ENCODE assay signal across 18 cellular contexts in genomic region chr2:119253114-119253702, GRCh38. TPM values are rescaled to one million over a fixed set of nuclear protein-coding genes. Genes with fewer than 3 reads are reported as not detected.
DNase-seq lines count a peak whose midpoint lies in the region; ATAC-seq, FAIRE-seq and TF ChIP-seq lines count a peak whose summit lies in the region.
"Had no signal": no experiment of that assay in that cellular context is flagged by ENCODE, and none has a peak within 500 bp of the region (broad histone marks: within the 10 kb centered on the region; RNA-seq: fewer than 3 reads in every experiment).

No MANE protein-coding gene starts in this region.

- BruUV-seq in endothelial cell of umbilical vein (replicated peaks; lab: Mats Ljungman, UMichigan), result no TSS peak

- no peak overlapping the region for H2AFZ ChIP-seq in endothelial cell of umbilical vein (ENCODE audit: low read depth, low read length)

- peaks cover 2% of the 10 kb centered on the region for H3K79me2 ChIP-seq in endothelial cell of umbilical vein (ENCODE audit: control insufficient read depth, insufficient read depth, low read length)

- FAIRE-seq in endothelial cell of umbilical vein (lab: Jason Lieb, UNC) (no peak), RCC 7860 (lab: Jason Lieb, UNC) (no peak)
- FAIRE-seq: G401.6, GM18507 had no signal

- H4K20me1 ChIP-seq in endothelial cell of umbilical vein (replicated peaks; ENCODE audit: control insufficient read depth, extremely low read depth, insufficient read depth, low read length), result no peaks in the 10 kb centered on the region

- no peaks in the 10 kb centered on the region for H3K9me1 ChIP-seq in endothelial cell of umbilical vein (replicated peaks; ENCODE audit: control insufficient read depth, extremely low read depth, insufficient read depth, low read length)

- H3K27ac Mint-ChIP-seq in activated naive CD4-positive, alpha-beta T cell treated with anti-CD3 and anti-CD28 coated beads, Interleukin-2, amount 10 ng/mL, durations not matched to agents 7 days and 5 days, result no peak overlapping the region
- H3K27ac Mint-ChIP-seq: activated CD8-positive, alpha-beta T cell treated with anti-CD3 and anti-CD28 coated beads, Interleukin-2, amount 10 ng/mL, durations not matched to agents 7 days and 5 days; dendritic cell treated with granulocyte-macrophage colony-stimulating factor and Interleukin-4, amounts not matched to agents 40 ng/mL and 50 ng/mL, for 4 days had no signal

- H3K36me3 ChIP-seq in endothelial cell of umbilical vein (ENCODE audit: control insufficient read depth in 2 of 2, extremely low read depth in 1 of 2, insufficient read depth in 2 of 2, low read length in 2 of 2) (no peaks in the 10 kb centered on the region), mesodermal cell (ENCODE audit: control insufficient read depth, insufficient read depth, low read length) (peaks cover 18% of the 10 kb centered on the region)
- H3K36me3 ChIP-seq: Peyer's patch had no signal

- H3K4me2 ChIP-seq in endothelial cell of umbilical vein (ENCODE audit: insufficient read depth, low read length), result peak overlapping the region; percentile 46

- POLR2A ChIA-PET in endothelial cell of umbilical vein (lab: Charles Lee), result interaction anchor here (0.6 kb wide), 1 partner anchor 1267 kb away, joined by 3 read pairs; no protein-coding TSS in a partner anchor

- H3K9me3 Mint-ChIP-seq in activated naive CD4-positive, alpha-beta T cell treated with anti-CD3 and anti-CD28 coated beads, Interleukin-2, amount 10 ng/mL, durations not matched to agents 7 days and 5 days, result no peaks in the 10 kb centered on the region
- H3K9me3 Mint-ChIP-seq: dendritic cell treated with granulocyte-macrophage colony-stimulating factor and Interleukin-4, amounts not matched to agents 40 ng/mL and 50 ng/mL, for 4 days had no signal

- H3K4me3 ChIP-seq in endothelial cell of umbilical vein (replicated peaks in 1 of 3; ENCODE audit: insufficient read depth in 1 of 3, low read depth in 1 of 3, low read length in 3 of 3) (no peak overlapping the region), mesodermal cell (ENCODE audit: extremely low read depth, insufficient read depth, low read length, poor library complexity, severe bottlenecking) (no peak overlapping the region)
- H3K4me3 ChIP-seq: lung, Peyer's patch had no signal

- H3K9me3 ChIP-seq in endothelial cell of umbilical vein (replicated peaks; ENCODE audit: control insufficient read depth, insufficient read depth, low read length) (no peaks in the 10 kb centered on the region), mesodermal cell (ENCODE audit: control insufficient read depth, low read length) (no peaks in the 10 kb centered on the region)
- H3K9me3 ChIP-seq: Peyer's patch had no signal

- H3K36me3 Mint-ChIP-seq in activated naive CD4-positive, alpha-beta T cell treated with anti-CD3 and anti-CD28 coated beads, Interleukin-2, amount 10 ng/mL, durations not matched to agents 7 days and 5 days, result no peaks in the 10 kb centered on the region

- CTCF ChIA-PET in endothelial cell of umbilical vein (lab: Charles Lee), result interaction anchor here (0.9 to 5.9 kb wide), 6 partner anchors 12 to 372 kb away, joined by 3 to 32 read pairs (median 4); no protein-coding TSS in a partner anchor
- CTCF ChIA-PET in activated naive CD4-positive, alpha-beta T cell treated with anti-CD3 and anti-CD28 coated beads, Interleukin-2, amount 10 ng/mL, durations not matched to agents 7 days and 5 days (lab: Charles Lee), result no interaction called here

- no peak for ATAC-seq in GM21528 (IDR thresholded peaks at IDR 0.05; ENCODE audit: low FRiP score, unreplicated experiment)
- ATAC-seq: activated CD8-positive, alpha-beta T cell treated with anti-CD3 and anti-CD28 coated beads, Interleukin-2, amount 10 ng/mL, durations not matched to agents 7 days and 5 days had no signal

- WGBS in mesodermal cell (ENCODE audit: insufficient coverage in 2 of 2), 2 experiments, result 100% methylated on average over 1 of the region's 2 CpGs; no CpG with 5 or more reads in 1 of the 2 experiments

- peaks cover 36% of the 10 kb centered on the region for H3K4me1 ChIP-seq in endothelial cell of umbilical vein (ENCODE audit: control insufficient read depth, extremely low read depth, insufficient read depth, low read length)
- H3K4me1 ChIP-seq in mesodermal cell (ENCODE audit: control insufficient read depth, insufficient read depth, low read length, poor library complexity, severe bottlenecking), result peaks cover 60% of the 10 kb centered on the region
- H3K4me1 ChIP-seq: Peyer's patch had no signal

- H3K4me3 Mint-ChIP-seq in activated naive CD4-positive, alpha-beta T cell treated with anti-CD3 and anti-CD28 coated beads, Interleukin-2, amount 10 ng/mL, durations not matched to agents 7 days and 5 days, result no peak overlapping the region
- H3K4me3 Mint-ChIP-seq: activated CD8-positive, alpha-beta T cell treated with anti-CD3 and anti-CD28 coated beads, Interleukin-2, amount 10 ng/mL, durations not matched to agents 7 days and 5 days; dendritic cell treated with granulocyte-macrophage colony-stimulating factor and Interleukin-4, amounts not matched to agents 40 ng/mL and 50 ng/mL, for 4 days had no signal

- H3K4me1 Mint-ChIP-seq in activated naive CD4-positive, alpha-beta T cell treated with anti-CD3 and anti-CD28 coated beads, Interleukin-2, amount 10 ng/mL, durations not matched to agents 7 days and 5 days, result no peaks in the 10 kb centered on the region

- intact Hi-C loops in endothelial cell of umbilical vein (cut with micrococcal nuclease), result loop anchor here (2.0 to 10.0 kb wide), 3 partner anchors 22 to 112 kb away; partner anchors contain the start of genes C2orf76, DBI and STEAP3

- dilution Hi-C loops in endothelial cell of umbilical vein (cut with MboI; ENCODE audit: extremely low pct_ligation_motif_present, low sequenced_read_pairs), result no loop called here

- DNase-seq in AG08395 (ENCODE audit: low spot score) (peak; percentile 35), RPMI7951 (ENCODE audit: low read depth) (peak; percentile 53), endothelial cell of umbilical vein (ENCODE audit: low read depth, low spot score) (peak; percentile 43), GM19238 (ENCODE audit: insufficient read length, low spot score) (no peak), RCC 7860 (ENCODE audit: low spot score) (no peak)
- no peak for DNase-seq in activated naive CD4-positive, alpha-beta T cell treated with anti-CD3 and anti-CD28 coated beads, Interleukin-2, amount 10 ng/mL, durations not matched to agents 7 days and 5 days
- DNase-seq: activated CD8-positive, alpha-beta T cell treated with anti-CD3 and anti-CD28 coated beads, Interleukin-2, amount 10 ng/mL, durations not matched to agents 7 days and 5 days; activated naive CD4-positive, alpha-beta T cell treated with Interleukin-2 at 50 U/mL for 16 hours; AML-193; NCI-H1092 treated with DMSO at 0.1 percent for 48 hours; NCI-H345 had no signal

- H3K27me3 Mint-ChIP-seq in activated naive CD4-positive, alpha-beta T cell treated with anti-CD3 and anti-CD28 coated beads, Interleukin-2, amount 10 ng/mL, durations not matched to agents 7 days and 5 days, result peaks cover 8% of the 10 kb centered on the region
- H3K27me3 Mint-ChIP-seq: dendritic cell treated with granulocyte-macrophage colony-stimulating factor and Interleukin-4, amounts not matched to agents 40 ng/mL and 50 ng/mL, for 4 days had no signal

- H3K9ac ChIP-seq in endothelial cell of umbilical vein (replicated peaks; ENCODE audit: extremely low read depth, insufficient read depth, low read length), result peak overlapping the region; percentile 67

- no peaks in the 10 kb centered on the region for H3K27me3 ChIP-seq in endothelial cell of umbilical vein (ENCODE audit: control insufficient read depth in 2 of 2, insufficient read depth in 2 of 2, low read length in 2 of 2)
- H3K27me3 ChIP-seq: Peyer's patch had no signal

- no peak for TF ChIP-seq CTCF in endothelial cell of umbilical vein (IDR thresholded peaks at IDR 0.05; ENCODE audit: extremely low read depth in 1 of 2, insufficient read depth in 1 of 2, low read depth in 1 of 2, low read length in 2 of 2)

- peak overlapping the region; percentile 88 for H3K27ac ChIP-seq in endothelial cell of umbilical vein (ENCODE audit: insufficient read depth, low read depth, low read length)
- peak overlapping the region; percentile 70 for H3K27ac ChIP-seq in mesodermal cell (ENCODE audit: low read depth, low read length, severe bottlenecking)
- H3K27ac ChIP-seq: Peyer's patch had no signal

- TF ChIP-seq POLR2A in endothelial cell of umbilical vein (IDR thresholded peaks at IDR 0.05; ENCODE audit: low read depth, low read length), result no peak

TF ChIP-seq in endothelial cell of umbilical vein, 7 proteins besides CTCF, POLR2A, EP300 and RAD21:
- TF ChIP-seq FOS (IDR thresholded peaks at IDR 0.05; ENCODE audit: borderline replicate concordance, insufficient read depth, low read length), result peak; percentile 41
- no peak for TF ChIP-seq MAX (IDR thresholded peaks at IDR 0.05; ENCODE audit: insufficient read depth, insufficient read length)

RNA-seq across cellular contexts. Expression of gene STEAP3, which starts 29.6 kb away (rescaled TPM):
- total RNA-seq in RPMI7951 (2014; rRNA removed; shearing (Covaris generic)), result 27.3 and 32.2 TPM in 2 replicates
- total RNA-seq in endothelial cell of umbilical vein, result 12.7 and 17.4 TPM in 2 replicates
- 8.6 and 10.6 TPM in 2 replicates for polyA plus RNA-seq in endothelial cell of umbilical vein
- 6.8 and 7.0 TPM in 2 replicates for polyA plus RNA-seq in endothelial cell of umbilical vein (2011; cell fraction: cytosol; rRNA removed)
- polyA plus RNA-seq in endothelial cell of umbilical vein (2011; cell fraction: nucleus; rRNA removed), result 7.4 and 7.9 TPM in 2 replicates
- 21.2 and 25.6 TPM in 2 replicates for polyA plus RNA-seq in endothelial cell of umbilical vein (2012)
- polyA minus RNA-seq in endothelial cell of umbilical vein, result 7.0 and 8.4 TPM in 2 replicates
- 9.5 TPM for polyA minus RNA-seq in endothelial cell of umbilical vein (2011; cell fraction: cytosol; rRNA and poly(A)+ RNA removed)
- polyA minus RNA-seq in endothelial cell of umbilical vein (2011; cell fraction: nucleus; rRNA and poly(A)+ RNA removed), result 4.7 and 5.1 TPM in 2 replicates
- polyA plus RNA-seq in mesodermal cell (2013, experiment 1 of 2), result 10.5 TPM
- 7.8 TPM for polyA plus RNA-seq in mesodermal cell (2013, experiment 2 of 2)

Comparison
In these comparisons a context has a peak if more than half of its experiments do, and no peak if none do; other contexts are left out.
1. DNase-seq: peak in AG08395 (single experiment), RPMI7951 (single experiment) and endothelial cell of umbilical vein (single experiment); none in GM19238 (single experiment), RCC 7860 (single experiment) and activated naive CD4-positive, alpha-beta T cell treated with anti-CD3 and anti-CD28 coated beads, Interleukin-2, amount 10 ng/mL, durations not matched to agents 7 days and 5 days (single experiment).